In the genomic region with DNA sequence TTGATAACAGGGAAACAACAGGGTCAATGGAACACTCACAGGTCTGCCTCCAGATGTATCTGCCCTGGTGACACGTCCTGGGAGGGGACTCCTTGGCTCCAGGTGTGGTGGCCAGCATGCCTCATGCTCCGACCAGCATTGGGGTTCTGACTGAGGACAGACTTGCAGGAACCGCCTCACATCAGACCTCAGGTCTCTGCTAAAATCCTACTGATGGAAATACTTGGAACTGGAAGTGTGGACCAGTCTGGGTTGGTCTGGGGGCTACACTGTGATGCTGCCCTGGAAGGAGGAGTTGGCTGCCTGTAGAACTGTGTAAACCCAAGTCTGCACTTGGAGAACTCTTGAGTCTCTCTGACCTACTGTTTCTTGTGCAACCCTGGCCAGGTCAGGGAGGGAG, we compare ENCODE assay signal across 27 cellular contexts. TPM values are rescaled to one million over a fixed set of nuclear protein-coding genes. Genes with fewer than 3 reads are reported as not detected.
"Had no signal": no experiment of that assay in that cellular context is flagged by ENCODE, and none has a peak within 500 bp of the region (broad histone marks: within the 10 kb centered on the region; RNA-seq: fewer than 3 reads in every experiment).

No MANE protein-coding gene starts in this region.

- H3K9me3 Mint-ChIP-seq: endodermal cell had no signal

- H3K27ac Mint-ChIP-seq: dendritic cell treated with granulocyte-macrophage colony-stimulating factor and Interleukin-4, amounts not matched to agents 40 ng/mL and 50 ng/mL, for 4 days; effector memory CD8-positive, alpha-beta T cell; endodermal cell; mesothelial cell of epicardium had no signal

- H3K27me3 ChIP-seq: esophagus squamous epithelium, gastrocnemius medialis, heart right ventricle, left lung had no signal

- H3K36me3 ChIP-seq: esophagus squamous epithelium, gastrocnemius medialis, heart right ventricle, left lung, lower lobe of right lung had no signal

- H3K36me3 Mint-ChIP-seq: mesothelial cell of epicardium had no signal

- H3K4me1 ChIP-seq: esophagus squamous epithelium, left lung, lower lobe of right lung had no signal

- ATAC-seq: effector memory CD8-positive, alpha-beta T cell; esophagus mucosa; gastrocnemius medialis; heart right ventricle; left cardiac atrium; left lung; left ventricle myocardium superior; lower lobe of right lung; mucosa of descending colon had no signal

- H3K4me1 Mint-ChIP-seq: endodermal cell, mesothelial cell of epicardium had no signal

- H3K9me3 ChIP-seq: gastrocnemius medialis, left lung, mucosa of descending colon had no signal

- H3K27ac ChIP-seq: epithelial cell of prostate, esophagus squamous epithelium, gastrocnemius medialis, heart right ventricle, left lung, lower lobe of right lung had no signal

- H3K4me3 ChIP-seq: esophagus squamous epithelium, gastrocnemius medialis, heart right ventricle, left lung, lower lobe of right lung, mucosa of descending colon had no signal

- H3K4me3 Mint-ChIP-seq: dendritic cell treated with granulocyte-macrophage colony-stimulating factor and Interleukin-4, amounts not matched to agents 40 ng/mL and 50 ng/mL, for 4 days; effector memory CD8-positive, alpha-beta T cell; endodermal cell; mesothelial cell of epicardium had no signal

- DNase-seq: cortex of kidney; effector CD8-positive, alpha-beta T cell; effector memory CD8-positive, alpha-beta T cell; endodermal cell; erythroblast; esophagus squamous epithelium; foreskin fibroblast; foreskin melanocyte; gastrocnemius medialis; glutamatergic neuron; head of caudate nucleus; heart right ventricle; hippocampal formation; left cardiac atrium; left lung; left ventricle myocardium superior; lower lobe of right lung; mesenchymal stem cell; mucosa of descending colon had no signal

RNA-seq across cellular contexts. Expression of a gene that starts 17.1 kb away (rescaled TPM):
- total RNA-seq: dermis microvascular lymphatic vessel endothelial cell, endodermal cell, esophagus mucosa, lung microvascular endothelial cell, mesenteric fat pad, mesothelial cell of epicardium had no signal
- polyA plus RNA-seq: keratinocyte had no signal
